ENCODE assay signal across 8 cellular contexts in genomic region chr6:33812669-33813068, GRCh38. TPM values are rescaled to one million over a fixed set of nuclear protein-coding genes. Genes with fewer than 3 reads are reported as not detected.
DNase-seq lines count a peak whose midpoint lies in the region; ATAC-seq and TF ChIP-seq lines count a peak whose summit lies in the region.

No MANE protein-coding gene starts in this region.

- no peak overlapping the region for H3K4me3 ChIP-seq in fibroblast of villous mesenchyme (ENCODE audit: low read depth, low read length)

- TF ChIP-seq CTCF in fibroblast of villous mesenchyme (IDR thresholded peaks at IDR 0.05; ENCODE audit: insufficient read depth, low read depth, low read length) = peak; percentile 56

- no peak for ATAC-seq in HG02970 (IDR thresholded peaks at IDR 0.05; ENCODE audit: low FRiP score, unreplicated experiment)

- DNase-seq in NCI-H1436 (lab: John Stamatoyannopoulos, UW) (peak; percentile 38), NCI-H1436 treated with DMSO at 0.1 percent for 48 hours (lab: John Stamatoyannopoulos, UW) (no peak), M059J (ENCODE audit: low read depth) (peak; percentile 67), fibroblast of villous mesenchyme (ENCODE audit: low read depth) (peak; percentile 65), renal cortical epithelial cell (ENCODE audit: low read depth) (peak; percentile 34), pons (ENCODE audit: low spot score) (no peak)
- peak; percentile 7 to 9 for DNase-seq in activated CD4-positive, alpha-beta T cell treated with anti-CD3 and anti-CD28 coated beads, Interleukin-2, amount 50 U/mL, for 4 hours

RNA-seq across cellular contexts. Expression of gene MLN, which starts 8.9 kb away (rescaled TPM):
- not detected in 2 replicates for total RNA-seq in M059J (2014; rRNA removed; shearing (Covaris generic))
- total RNA-seq in fibroblast of villous mesenchyme (not detected in 2 replicates), renal cortical epithelial cell (not detected in 2 replicates)

RNA-seq across cellular contexts. Expression of gene LEMD2, which starts 23.7 kb away (rescaled TPM):
- total RNA-seq in M059J (2014; rRNA removed; shearing (Covaris generic)) = 48.2 and 69.2 TPM in 2 replicates
- total RNA-seq in fibroblast of villous mesenchyme (59.2 and 59.6 TPM in 2 replicates), renal cortical epithelial cell (50.2 and 52.4 TPM in 2 replicates)

Comparison
In these comparisons a context has a peak if more than half of its experiments do, and no peak if none do; other contexts are left out.
1. DNase-seq: peak in NCI-H1436 (single experiment), M059J (single experiment), activated CD4-positive, alpha-beta T cell treated with anti-CD3 and anti-CD28 coated beads, Interleukin-2, amount 50 U/mL, for 4 hours (2 of 2), fibroblast of villous mesenchyme (single experiment) and renal cortical epithelial cell (single experiment); none in NCI-H1436 treated with DMSO at 0.1 percent for 48 hours (single experiment) and pons (single experiment).